Comparison of ENCODE assay signal across 8 cellular contexts in genomic region chr1:25337483-25338187, GRCh38. TPM values are rescaled to one million over a fixed set of nuclear protein-coding genes. Genes with fewer than 3 reads are reported as not detected.
DNase-seq lines count a peak whose midpoint lies in the region; ATAC-seq, FAIRE-seq and TF ChIP-seq lines count a peak whose summit lies in the region.
"Not testable (repeated sequence)": the region's sequence is repeated elsewhere in the genome, so short reads cannot be mapped to it uniquely, and the experiment has no call there.

No MANE protein-coding gene starts in this region.

- peak overlapping the region; percentile 96 for H3K4me3 Mint-ChIP-seq in neural crest cell

- FAIRE-seq in GM12891 (lab: Jason Lieb, UNC): not testable (repeated sequence)

- peak overlapping the region; percentile 86 for H3K4me3 ChIP-seq in cardiac muscle cell

- not testable (repeated sequence) for TF ChIP-seq CTCF in cardiac muscle cell (IDR thresholded peaks at IDR 0.05; ENCODE audit: low read depth, low read length); neural crest cell (conservative IDR thresholded peaks at IDR 0.05)

- not testable (repeated sequence) for H3K27ac Mint-ChIP-seq in neural crest cell (ENCODE audit: unreplicated experiment)

- TF ChIP-seq POLR2A in GM12891 (IDR thresholded peaks at IDR 0.05; ENCODE audit: low read depth, low read length): peak; percentile 46; the same call in 1 of the 2 replicates

- H3K9me3 ChIP-seq in cardiac muscle cell (ENCODE audit: low read depth): not testable (repeated sequence)

- not testable (repeated sequence) for H3K36me3 ChIP-seq in cardiac muscle cell

- H3K27ac ChIP-seq in cardiac muscle cell (peak overlapping the region; percentile 93), temporal lobe (ENCODE audit: low read depth, low read length) (peak overlapping the region; percentile 85)

- H3K4me1 Mint-ChIP-seq in neural crest cell: peaks cover 25% of the 10 kb centered on the region

- not testable (repeated sequence) for H3K9me3 Mint-ChIP-seq in neural crest cell

- H3K36me3 Mint-ChIP-seq in neural crest cell (ENCODE audit: low read depth): not testable (repeated sequence)

- H3K4me1 ChIP-seq in cardiac muscle cell (ENCODE audit: low read depth): not testable (repeated sequence)

- not testable (repeated sequence) for H3K27me3 ChIP-seq in cardiac muscle cell

- DNase-seq in GM12891 (ENCODE audit: insufficient read length, low spot score); cardiac muscle cell (ENCODE audit: low read depth in 1 of 2, low spot score in 1 of 2): not testable (repeated sequence)
- DNase-seq in T-helper 22 cell (ENCODE audit: low read depth): peak; percentile 29
- DNase-seq in astrocyte of the hippocampus (ENCODE audit: low read depth, low spot score): peak; percentile 20
- peak; percentile 12 for DNase-seq in neural crest cell (ENCODE audit: low read depth, low spot score)

- ATAC-seq in GM21786 (IDR thresholded peaks at IDR 0.05; ENCODE audit: unreplicated experiment): peak; percentile 29
- ATAC-seq in HG03460 (IDR thresholded peaks at IDR 0.05; ENCODE audit: unreplicated experiment): peak; percentile 37

- H3K27me3 Mint-ChIP-seq in neural crest cell (ENCODE audit: low read depth): not testable (repeated sequence)

RNA-seq across cellular contexts. Expression of gene TMEM50A, which starts 0.5 kb away (rescaled TPM):
- polyA plus RNA-seq in GM12891 (2012; ENCODE audit: low read depth, missing spikeins): 82.9 TPM
- 53.9 and 97.7 TPM in 2 replicates for total RNA-seq in cardiac muscle cell
- 229 and 248 TPM in 2 replicates for polyA plus RNA-seq in cardiac muscle cell
- total RNA-seq in neural crest cell: 69.2 and 74.5 TPM in 2 replicates
- 92.7 TPM for total RNA-seq in temporal lobe
